Comparison of ENCODE assay signal across 17 cellular contexts in the genomic region with DNA sequence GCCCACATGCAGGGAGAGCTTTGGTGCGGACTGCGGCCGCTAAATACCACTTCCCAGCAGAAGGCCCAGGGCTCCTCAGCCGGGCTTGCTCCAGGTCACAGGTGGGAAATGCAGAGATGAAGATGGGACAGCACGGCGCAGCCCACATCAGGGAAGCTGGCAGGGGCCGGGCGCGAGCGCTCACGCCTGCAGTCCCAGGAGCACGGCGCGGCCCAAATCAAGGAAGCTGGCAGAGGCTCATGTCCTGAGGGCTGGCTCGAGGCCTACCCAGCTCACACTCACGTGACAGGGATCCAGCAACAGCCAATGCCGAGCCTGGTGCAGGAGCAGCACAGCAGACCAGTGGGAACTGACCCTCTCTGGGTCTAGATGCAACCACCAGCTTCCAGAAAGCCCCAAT. TPM values are rescaled to one million over a fixed set of nuclear protein-coding genes. Genes with fewer than 3 reads are reported as not detected.
DNase-seq lines count a peak whose midpoint lies in the region; ATAC-seq and TF ChIP-seq lines count a peak whose summit lies in the region.
"Had no signal": no experiment of that assay in that cellular context is flagged by ENCODE, and none has a peak within 500 bp of the region (broad histone marks: within the 10 kb centered on the region; RNA-seq: fewer than 3 reads in every experiment).

No MANE protein-coding gene starts in this region.

- H3K9me3 Mint-ChIP-seq in CD8-positive, alpha-beta memory T cell: no peaks in the 10 kb centered on the region
- no peaks in the 10 kb centered on the region for H3K9me3 Mint-ChIP-seq in activated CD8-positive, alpha-beta T cell treated with anti-CD3 and anti-CD28 coated beads, Interleukin-2, amount 10 ng/mL, durations not matched to agents 7 days and 5 days (ENCODE audit: insufficient read depth)
- H3K9me3 Mint-ChIP-seq: activated CD4-positive, alpha-beta T cell treated with anti-CD3 and anti-CD28 coated beads, Interleukin-2, amount 10 ng/mL, durations not matched to agents 7 days and 5 days had no signal

- no peak overlapping the region for H3K14ac ChIP-seq in trophoblast cell (ENCODE audit: low read length)

- H4K8ac ChIP-seq in trophoblast cell (ENCODE audit: low read depth, low read length): no peak overlapping the region

- H3K23ac ChIP-seq in trophoblast cell (ENCODE audit: low read length): no peak overlapping the region

- H3K79me1 ChIP-seq in trophoblast cell (ENCODE audit: low read length): no peaks in the 10 kb centered on the region

- H3K4me3 ChIP-seq in CD8-positive, alpha-beta memory T cell (ENCODE audit: low read length): no peak overlapping the region
- H3K4me3 ChIP-seq in WERI-Rb-1 (ENCODE audit: low read depth, low read length): no peak overlapping the region
- no peak overlapping the region for H3K4me3 ChIP-seq in right cardiac atrium (ENCODE audit: low read length)
- H3K4me3 ChIP-seq in trophoblast cell (ENCODE audit: low read depth, low read length): no peak overlapping the region

- peaks cover 37% of the 10 kb centered on the region for H3K4me1 ChIP-seq in CD8-positive, alpha-beta memory T cell (ENCODE audit: insufficient read depth, low read length)
- peaks cover 3% of the 10 kb centered on the region for H3K4me1 ChIP-seq in right cardiac atrium (ENCODE audit: control insufficient read depth, insufficient read depth, low read length)
- H3K4me1 ChIP-seq in trophoblast cell (ENCODE audit: control insufficient read depth in 1 of 2, insufficient read depth in 2 of 2, low read length in 2 of 2): peaks cover 7 to 8% of the 10 kb centered on the region in 2 experiments

- WGBS in right cardiac atrium: 80% methylated on average over 17 of the region's 17 CpGs
- no CpG with 5 or more reads among the region's 17 CpGs for WGBS in trophoblast cell (ENCODE audit: extremely low coverage, insufficient coverage, insufficient read length)

- peaks cover 0 to 3% of the 10 kb centered on the region in 2 donors for H3K27me3 Mint-ChIP-seq in CD8-positive, alpha-beta memory T cell
- no peaks in the 10 kb centered on the region for H3K27me3 Mint-ChIP-seq in activated CD8-positive, alpha-beta T cell treated with anti-CD3 and anti-CD28 coated beads, Interleukin-2, amount 10 ng/mL, durations not matched to agents 7 days and 5 days (ENCODE audit: low read depth)
- H3K27me3 Mint-ChIP-seq: activated CD4-positive, alpha-beta T cell treated with anti-CD3 and anti-CD28 coated beads, Interleukin-2, amount 10 ng/mL, durations not matched to agents 7 days and 5 days; activated naive CD8-positive, alpha-beta T cell had no signal

- no peak overlapping the region for H3K9ac ChIP-seq in trophoblast cell (ENCODE audit: low read length)

- CTCF ChIA-PET in CD8-positive, alpha-beta memory T cell (lab: Charles Lee): no interaction called here
- CTCF ChIA-PET in activated CD8-positive, alpha-beta T cell treated with anti-CD3 and anti-CD28 coated beads, Interleukin-2, amount 10 ng/mL, durations not matched to agents 7 days and 5 days (lab: Charles Lee): no interaction called here

- H2BK5ac ChIP-seq in trophoblast cell (ENCODE audit: low read depth, low read length, poor library complexity): no peak overlapping the region

- H3K27ac ChIP-seq in CD8-positive, alpha-beta memory T cell (ENCODE audit: low read depth, low read length): no peak overlapping the region
- H3K27ac ChIP-seq in WERI-Rb-1: peak overlapping the region; percentile 41
- no peak overlapping the region for H3K27ac ChIP-seq in right cardiac atrium (ENCODE audit: low read length)
- no peak overlapping the region for H3K27ac ChIP-seq in trophoblast cell (ENCODE audit: low read depth, low read length)

- POLR2A ChIA-PET in CD8-positive, alpha-beta memory T cell (lab: Charles Lee): interaction anchor here (1.7 kb wide), 1 partner anchor 11 kb away, joined by 6 read pairs; no protein-coding TSS in a partner anchor
- POLR2A ChIA-PET in activated CD8-positive, alpha-beta T cell treated with anti-CD3 and anti-CD28 coated beads, Interleukin-2, amount 10 ng/mL, durations not matched to agents 7 days and 5 days (lab: Charles Lee): no interaction called here

- TF ChIP-seq CTCF in WERI-Rb-1 (IDR thresholded peaks at IDR 0.05; ENCODE audit: low read depth, low read length): no peak

- H3K79me2 ChIP-seq in trophoblast cell (ENCODE audit: control insufficient read depth, insufficient read depth, low read length, poor library complexity): peaks cover 53% of the 10 kb centered on the region

- no peak overlapping the region for H4K12ac ChIP-seq in trophoblast cell (ENCODE audit: low read depth, low read length)

- no peaks in the 10 kb centered on the region for H3K27me3 ChIP-seq in CD8-positive, alpha-beta memory T cell (ENCODE audit: insufficient read depth, low read length, poor library complexity, severe bottlenecking)
- H3K27me3 ChIP-seq in WERI-Rb-1 (ENCODE audit: insufficient read depth, low read depth, severe bottlenecking): no peaks in the 10 kb centered on the region
- no peaks in the 10 kb centered on the region for H3K27me3 ChIP-seq in right cardiac atrium (ENCODE audit: control insufficient read depth, insufficient read depth)
- no peaks in the 10 kb centered on the region for H3K27me3 ChIP-seq in trophoblast cell (ENCODE audit: insufficient read depth, low read length)

- H2AFZ ChIP-seq in trophoblast cell (ENCODE audit: insufficient read depth, low read length, poor library complexity): no peak overlapping the region

- H3K4me3 Mint-ChIP-seq in CD8-positive, alpha-beta memory T cell: no peak overlapping the region
- H3K4me3 Mint-ChIP-seq in activated CD8-positive, alpha-beta T cell treated with anti-CD3 and anti-CD28 coated beads, Interleukin-2, amount 10 ng/mL, durations not matched to agents 7 days and 5 days: no peak overlapping the region
- H3K4me3 Mint-ChIP-seq: activated CD4-positive, alpha-beta T cell treated with anti-CD3 and anti-CD28 coated beads, Interleukin-2, amount 10 ng/mL, durations not matched to agents 7 days and 5 days; activated naive CD8-positive, alpha-beta T cell had no signal

- H2BK120ac ChIP-seq in trophoblast cell (ENCODE audit: insufficient read depth, low read length, poor library complexity): no peak overlapping the region

- no peaks in the 10 kb centered on the region for H3K9me3 ChIP-seq in CD8-positive, alpha-beta memory T cell (ENCODE audit: low read length)
- H3K9me3 ChIP-seq in WERI-Rb-1 (ENCODE audit: severe bottlenecking) (no peaks in the 10 kb centered on the region), right cardiac atrium (ENCODE audit: control insufficient read depth, low read length) (no peaks in the 10 kb centered on the region), trophoblast cell (ENCODE audit: insufficient read depth, low read depth, low read length) (no peaks in the 10 kb centered on the region)

- no peak overlapping the region for H3K4me2 ChIP-seq in trophoblast cell (ENCODE audit: low read length)

- H2BK12ac ChIP-seq in trophoblast cell (ENCODE audit: low read length): no peak overlapping the region

- H3K4ac ChIP-seq in trophoblast cell (ENCODE audit: low read depth, low read length): peak overlapping the region; percentile 77

- ATAC-seq in right cardiac atrium (no peak), HG02840 (IDR thresholded peaks at IDR 0.05; ENCODE audit: low FRiP score, unreplicated experiment) (no peak)
- no peak for ATAC-seq in activated CD8-positive, alpha-beta T cell treated with anti-CD3 and anti-CD28 coated beads, Interleukin-2, amount 10 ng/mL, durations not matched to agents 7 days and 5 days

- peaks cover 58 to 84% (median 66%) of the 10 kb centered on the region in 3 donors for H3K4me1 Mint-ChIP-seq in CD8-positive, alpha-beta memory T cell
- peaks cover 14% of the 10 kb centered on the region for H3K4me1 Mint-ChIP-seq in activated CD8-positive, alpha-beta T cell treated with anti-CD3 and anti-CD28 coated beads, Interleukin-2, amount 10 ng/mL, durations not matched to agents 7 days and 5 days (ENCODE audit: low read depth)

- H3K18ac ChIP-seq in trophoblast cell (ENCODE audit: low read length): no peak overlapping the region

- no peak overlapping the region for H4K91ac ChIP-seq in trophoblast cell (ENCODE audit: low read depth, low read length)

- intact Hi-C loops in right cardiac atrium (cut with DNase I): no loop called here

- H3K36me3 Mint-ChIP-seq in CD8-positive, alpha-beta memory T cell: peaks cover 0 to 64% (median 14%) of the 10 kb centered on the region in 3 donors
- H3K36me3 Mint-ChIP-seq in activated CD8-positive, alpha-beta T cell treated with anti-CD3 and anti-CD28 coated beads, Interleukin-2, amount 10 ng/mL, durations not matched to agents 7 days and 5 days (ENCODE audit: low read depth): peaks cover 3% of the 10 kb centered on the region
- H3K36me3 Mint-ChIP-seq: activated naive CD8-positive, alpha-beta T cell had no signal

- H3K36me3 ChIP-seq in CD8-positive, alpha-beta memory T cell (ENCODE audit: insufficient read depth, low read length): peaks cover 10% of the 10 kb centered on the region
- peaks cover 36% of the 10 kb centered on the region for H3K36me3 ChIP-seq in WERI-Rb-1
- H3K36me3 ChIP-seq in trophoblast cell (ENCODE audit: control insufficient read depth in 1 of 2, insufficient read depth in 2 of 2, low read length in 2 of 2): peaks cover 57 to 58% of the 10 kb centered on the region in 2 experiments

- DNase-seq in CD8-positive, alpha-beta memory T cell: peak in 1 of 5 donors; percentile 33
- DNase-seq in WERI-Rb-1 (no peak), right cardiac atrium (peak; percentile 41 to 69 (median 65)), trophoblast cell (peak; percentile 48 to 59), NCI-H510A treated with DMSO at 0.1 percent for 48 hours (lab: John Stamatoyannopoulos, UW) (no peak), GM19238 (ENCODE audit: insufficient read length, low spot score) (no peak)
- no peak for DNase-seq in activated CD8-positive, alpha-beta T cell treated with anti-CD3 and anti-CD28 coated beads, Interleukin-2, amount 10 ng/mL, durations not matched to agents 7 days and 5 days
- DNase-seq: activated CD4-positive, alpha-beta T cell treated with anti-CD3 and anti-CD28 coated beads, Interleukin-2, amount 10 ng/mL, durations not matched to agents 7 days and 5 days; activated T-cell treated with anti-CD3 and anti-CD28 coated beads, Interleukin-2, amount 50 U/mL, for 1 hour; effector CD4-positive, alpha-beta T cell; hypothalamus; NCI-H2081; NCI-H524 treated with DMSO at 0.1 percent for 48 hours; stimulated activated CD4-positive, alpha-beta T cell treated with anti-CD3 and anti-CD28 coated beads, Interleukin-1b, Interleukin-23, amount 100 ng/mL, for 48 hours; T-helper 9 cell had no signal

- H2AK5ac ChIP-seq in trophoblast cell (ENCODE audit: low read length): no peak overlapping the region

- peak overlapping the region in 6 of 8 donors; percentile 42 to 85 (median 70) for H3K27ac Mint-ChIP-seq in CD8-positive, alpha-beta memory T cell
- H3K27ac Mint-ChIP-seq in activated CD8-positive, alpha-beta T cell treated with anti-CD3 and anti-CD28 coated beads, Interleukin-2, amount 10 ng/mL, durations not matched to agents 7 days and 5 days: no peak overlapping the region
- H3K27ac Mint-ChIP-seq: activated CD4-positive, alpha-beta T cell treated with anti-CD3 and anti-CD28 coated beads, Interleukin-2, amount 10 ng/mL, durations not matched to agents 7 days and 5 days; activated naive CD8-positive, alpha-beta T cell had no signal

RNA-seq across cellular contexts. Expression of a gene that starts 16.3 kb away (rescaled TPM):
- 100 to 1,000 TPM in 1 of 2 experiments, 10 to 100 TPM in 1; 92.5 to 101 TPM for total RNA-seq in CD8-positive, alpha-beta memory T cell
- polyA plus RNA-seq in CD8-positive, alpha-beta memory T cell: 95.9 TPM
- 10 to 100 TPM; 11.0 to 19.7 (median 15.5) TPM for total RNA-seq in right cardiac atrium
- polyA plus RNA-seq in right cardiac atrium: 15.6 TPM
- polyA plus RNA-seq in trophoblast cell (2013): 199 and 206 TPM in 2 replicates
- 10 to 100 TPM; 60.8 to 68.3 TPM for total RNA-seq in activated CD8-positive, alpha-beta T cell treated with anti-CD3 and anti-CD28 coated beads, Interleukin-2, amount 10 ng/mL, durations not matched to agents 7 days and 5 days

Comparison
In these comparisons a context has a peak if more than half of its experiments do, and no peak if none do; other contexts are left out.
1. DNase-seq: peak in right cardiac atrium (3 of 3) and trophoblast cell (2 of 2); none in WERI-Rb-1 (single experiment), NCI-H510A treated with DMSO at 0.1 percent for 48 hours (single experiment), activated CD8-positive, alpha-beta T cell treated with anti-CD3 and anti-CD28 coated beads, Interleukin-2, amount 10 ng/mL, durations not matched to agents 7 days and 5 days (single experiment) and GM19238 (single experiment).